ENCODE assay signal across 8 cellular contexts in genomic region chr1:28552482-28553228, GRCh38. TPM values are rescaled to one million over a fixed set of nuclear protein-coding genes. Genes with fewer than 3 reads are reported as not detected.
DNase-seq lines count a peak whose midpoint lies in the region; ATAC-seq and TF ChIP-seq lines count a peak whose summit lies in the region.

TRNAU1AP (plus strand) TSS chr1:28553085; CDS start chr1:28553111, 26 bp downstream.

- no peaks in the 10 kb centered on the region for H3K27me3 Mint-ChIP-seq in CD4-positive, alpha-beta T cell
- no peaks in the 10 kb centered on the region for H3K27me3 Mint-ChIP-seq in activated CD4-positive, alpha-beta memory T cell treated with anti-CD3 and anti-CD28 coated beads for 36 hours

- DNase-seq in CD4-positive, alpha-beta T cell = peak; percentile 94 to 97 (median 96)
- peak; percentile 98 for DNase-seq in HK-2 (ENCODE audit: unreplicated experiment)
- DNase-seq in NCI-H82 treated with DMSO at 0.1 percent for 48 hours (lab: John Stamatoyannopoulos, UW; ENCODE audit: unreplicated experiment) = peak; percentile 92
- peak; percentile 99 for DNase-seq in activated CD4-positive, alpha-beta memory T cell treated with anti-CD3 and anti-CD28 coated beads for 36 hours
- peak; percentile 85 to 95 (median 92) for DNase-seq in dorsolateral prefrontal cortex
- peak; percentile 97 for DNase-seq in stimulated activated CD4-positive, alpha-beta T cell treated with anti-CD3 and anti-CD28 coated beads, Interleukin-4, amount 100 ng/mL, for 1 hour

- CTCF ChIA-PET in CD4-positive, alpha-beta T cell (lab: Charles Lee) = interaction anchor here (1.5 to 3.4 kb wide), 4 partner anchors 29 to 184 kb away, joined by 3 to 19 read pairs (median 5); partner anchors contain the start of gene YTHDF2
- CTCF ChIA-PET in activated CD4-positive, alpha-beta memory T cell treated with anti-CD3 and anti-CD28 coated beads for 36 hours (lab: Charles Lee) = interaction anchor here (1.1 to 3.3 kb wide), 7 partner anchors 10 to 325 kb away, joined by 3 to 14 read pairs (median 4); no protein-coding TSS in a partner anchor

- no peak for TF ChIP-seq CTCF in CD4-positive, alpha-beta T cell (IDR thresholded peaks at IDR 0.05)
- peak in 35 of 56 donors; percentile 4 to 60 (median 30) for TF ChIP-seq CTCF in dorsolateral prefrontal cortex (IDR thresholded peaks at IDR 0.05 in 54 of 56, conservative IDR thresholded peaks at IDR 0.05 in 2 of 56; ENCODE audit: low read depth in 1 of 56, partially characterized antibody in 56 of 56)
- TF ChIP-seq CTCF in liver (IDR thresholded peaks at IDR 0.05; ENCODE audit: low read depth, low read length, missing input control) = no peak

- peaks cover 26% of the 10 kb centered on the region for H3K36me3 Mint-ChIP-seq in CD4-positive, alpha-beta T cell (ENCODE audit: low read depth)
- H3K36me3 Mint-ChIP-seq in activated CD4-positive, alpha-beta memory T cell treated with anti-CD3 and anti-CD28 coated beads for 36 hours = peaks cover 17% of the 10 kb centered on the region

- H3K9me3 Mint-ChIP-seq in CD4-positive, alpha-beta T cell = no peaks in the 10 kb centered on the region
- no peaks in the 10 kb centered on the region for H3K9me3 Mint-ChIP-seq in activated CD4-positive, alpha-beta memory T cell treated with anti-CD3 and anti-CD28 coated beads for 36 hours

- TF ChIP-seq RAD21 in liver (IDR thresholded peaks at IDR 0.05) = peak; percentile 23 to 36

- peaks cover 0 to 9% (median 4%) of the 10 kb centered on the region in 4 donors for H3K4me1 ChIP-seq in liver (ENCODE audit: control insufficient read depth in 4 of 4, insufficient read depth in 4 of 4, low read length in 3 of 4)

- no peaks in the 10 kb centered on the region for H3K9me3 ChIP-seq in CD4-positive, alpha-beta T cell (ENCODE audit: control insufficient read depth, low read length)
- H3K9me3 ChIP-seq in liver (ENCODE audit: control insufficient read depth in 4 of 4, low read length in 3 of 4) = no peaks in the 10 kb centered on the region

- POLR2A ChIA-PET in CD4-positive, alpha-beta T cell (lab: Charles Lee) = interaction anchor here (1.0 to 5.3 kb wide), 12 partner anchors 12 to 629 kb away, joined by 3 to 138 read pairs (median 8); partner anchors contain the start of genes GMEB1, RCC1, RNU11 and SRSF4
- POLR2A ChIA-PET in activated CD4-positive, alpha-beta memory T cell treated with anti-CD3 and anti-CD28 coated beads for 36 hours (lab: Charles Lee) = interaction anchor here (0.6 to 4.5 kb wide), 14 partner anchors 14 to 184 kb away, joined by 3 to 86 read pairs (median 4); partner anchors contain the start of genes GMEB1, RCC1, RNU11 and TAF12

- H3K36me3 ChIP-seq in liver (ENCODE audit: control insufficient read depth in 4 of 4, insufficient read depth in 3 of 4, low read depth in 1 of 4, low read length in 3 of 4) = peaks cover 0 to 3% (median 0%) of the 10 kb centered on the region in 4 donors

- peak within 1 kb of the TSS; percentile 66 for H3K27ac ChIP-seq in CD4-positive, alpha-beta T cell (ENCODE audit: low read depth, low read length)
- H3K27ac ChIP-seq in dorsolateral prefrontal cortex = peak within 1 kb of the TSS; percentile 56 to 98 (median 91)
- peak within 1 kb of the TSS; percentile 64 to 66 for H3K27ac ChIP-seq in liver (ENCODE audit: low read depth in 1 of 2, low read length in 2 of 2)

- peak within 1 kb of the TSS; percentile 99 for H3K4me3 Mint-ChIP-seq in CD4-positive, alpha-beta T cell
- peak within 1 kb of the TSS; percentile 98 for H3K4me3 Mint-ChIP-seq in activated CD4-positive, alpha-beta memory T cell treated with anti-CD3 and anti-CD28 coated beads for 36 hours

- ATAC-seq in CD4-positive, alpha-beta T cell (ENCODE audit: poor library complexity) = peak; percentile 95
- peak; percentile 95 for ATAC-seq in GM19452 (IDR thresholded peaks at IDR 0.05; ENCODE audit: unreplicated experiment)

- 2% methylated on average over 57 of the region's 57 CpGs for WGBS in liver

- H3K27me3 ChIP-seq in CD4-positive, alpha-beta T cell (ENCODE audit: control insufficient read depth, insufficient read depth, low read length) = no peaks in the 10 kb centered on the region
- H3K27me3 ChIP-seq in dorsolateral prefrontal cortex = no peaks in the 10 kb centered on the region
- no peaks in the 10 kb centered on the region for H3K27me3 ChIP-seq in liver (ENCODE audit: control insufficient read depth in 4 of 4, insufficient read depth in 4 of 4, low read length in 3 of 4)

- H3K4me1 Mint-ChIP-seq in CD4-positive, alpha-beta T cell (ENCODE audit: low read depth) = peaks cover 31% of the 10 kb centered on the region
- peaks cover 17% of the 10 kb centered on the region for H3K4me1 Mint-ChIP-seq in activated CD4-positive, alpha-beta memory T cell treated with anti-CD3 and anti-CD28 coated beads for 36 hours (ENCODE audit: low read depth)

- peak within 1 kb of the TSS; percentile 99 for H3K27ac Mint-ChIP-seq in CD4-positive, alpha-beta T cell
- H3K27ac Mint-ChIP-seq in activated CD4-positive, alpha-beta memory T cell treated with anti-CD3 and anti-CD28 coated beads for 36 hours = peak within 1 kb of the TSS; percentile 96

- peak within 1 kb of the TSS; percentile 51 to 89 for H3K9ac ChIP-seq in liver (ENCODE audit: low read depth in 1 of 2, low read length in 2 of 2)

- intact Hi-C loops in CD4-positive, alpha-beta T cell (cut with DNase I, micrococcal nuclease) = loop anchor here (1.0 to 10.0 kb wide), 8 partner anchors 29 to 1208 kb away; partner anchors contain the start of genes EYA3 (in 1 of the 2), RCC1 (in 1 of the 2) and SYTL1 (in 1 of the 2)
- intact Hi-C loops in activated CD4-positive, alpha-beta memory T cell treated with anti-CD3 and anti-CD28 coated beads for 36 hours (cut with micrococcal nuclease) = loop anchor here (1.0 to 10.0 kb wide), 4 partner anchors 29 to 224 kb away; partner anchors contain the start of genes MED18, RNU11 and TAF12
- intact Hi-C loops in dorsolateral prefrontal cortex (cut with DNase I) = loop anchor here (1.0 to 5.0 kb wide), 5 partner anchors 28 to 48 kb away; no protein-coding TSS in a partner anchor

- H3K4me3 ChIP-seq in dorsolateral prefrontal cortex (peak within 1 kb of the TSS; percentile 68 to 98 (median 91)), liver (ENCODE audit: low read depth in 1 of 3, low read length in 3 of 3) (peak within 1 kb of the TSS; percentile 73 to 98 (median 87))

TF ChIP-seq in liver, 16 proteins besides CTCF, POLR2A, EP300 and RAD21 (continues in another document):
- TF ChIP-seq FOXA1 (IDR thresholded peaks at IDR 0.05) (no peak), JUND (IDR thresholded peaks at IDR 0.05) (no peak), FOXA2 (IDR thresholded peaks at IDR 0.05) (no peak), NR2F2 (IDR thresholded peaks at IDR 0.05) (no peak), HNF4A (conservative IDR thresholded peaks at IDR 0.05) (peak in 1 of 2 donors; percentile 23), RXRA (IDR thresholded peaks at IDR 0.05) (peak; percentile 67 to 73), MAX (IDR thresholded peaks at IDR 0.05) (peak; percentile 71), HNF4G (IDR thresholded peaks at IDR 0.05) (no peak), GABPA (IDR thresholded peaks at IDR 0.05 in 1 of 2, conservative IDR thresholded peaks at IDR 0.05 in 1 of 2) (peak; percentile 13 to 84), ATF3 (IDR thresholded peaks at IDR 0.05) (no peak), ZBTB33 (IDR thresholded peaks at IDR 0.05) (no peak), SP1 (IDR thresholded peaks at IDR 0.05) (peak; percentile 86), EGR1 (IDR thresholded peaks at IDR 0.05; ENCODE audit: low read depth in 2 of 2) (peak; percentile 24 to 45)

RNA-seq across cellular contexts. Expression of gene TRNAU1AP, which starts in this region (rescaled TPM):
- 10 to 100 TPM; 21.4 to 24.2 TPM for total RNA-seq in CD4-positive, alpha-beta T cell
- 10 to 100 TPM; 57.3 to 59.6 TPM for total RNA-seq in activated CD4-positive, alpha-beta memory T cell treated with anti-CD3 and anti-CD28 coated beads for 36 hours
- total RNA-seq in dorsolateral prefrontal cortex = 10 to 100 TPM; 20.5 to 49.2 (median 32.7) TPM
- total RNA-seq in liver = 10 to 100 TPM in 1 of 2 donors, 1 to 10 TPM in 1; 8.5 to 12.0 TPM
- polyA plus RNA-seq in liver = 1 to 10 TPM; 5.6 to 9.2 TPM

Comparison
In these comparisons a context has a peak if more than half of its experiments do, and no peak if none do; other contexts are left out.
1. Peak in every context shown above with its lines: DNase-seq, ATAC-seq, H3K4me3 ChIP-seq and H3K27ac ChIP-seq.
2. CTCF ChIP-seq: peak in dorsolateral prefrontal cortex (35 of 56); none in CD4-positive, alpha-beta T cell (single experiment) and liver (single experiment).